In the genomic region with DNA sequence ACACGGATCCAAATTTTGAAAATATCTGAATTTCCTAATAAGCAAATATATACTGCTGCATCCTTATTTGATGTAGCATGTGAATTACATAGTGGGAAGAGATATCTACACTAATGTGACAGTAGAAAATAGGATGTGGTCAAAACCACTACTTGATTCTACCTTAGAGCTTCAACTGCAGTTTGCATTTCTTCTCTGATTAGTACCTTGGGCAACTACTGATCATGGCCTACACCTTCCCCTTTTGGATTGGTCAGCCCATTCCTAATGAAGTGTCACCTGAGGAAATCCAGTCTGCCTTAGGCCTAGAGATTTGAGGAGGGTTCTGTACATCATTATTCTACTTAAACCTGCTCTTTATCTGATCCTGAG, we compare ENCODE assay signal across 1 cellular context.
TF ChIP-seq lines count a peak whose summit lies in the region.

No MANE protein-coding gene starts in this region.

TF ChIP-seq in GM23338, 12 proteins besides CTCF, POLR2A, EP300 and RAD21:
- TF ChIP-seq, protein P1, sequence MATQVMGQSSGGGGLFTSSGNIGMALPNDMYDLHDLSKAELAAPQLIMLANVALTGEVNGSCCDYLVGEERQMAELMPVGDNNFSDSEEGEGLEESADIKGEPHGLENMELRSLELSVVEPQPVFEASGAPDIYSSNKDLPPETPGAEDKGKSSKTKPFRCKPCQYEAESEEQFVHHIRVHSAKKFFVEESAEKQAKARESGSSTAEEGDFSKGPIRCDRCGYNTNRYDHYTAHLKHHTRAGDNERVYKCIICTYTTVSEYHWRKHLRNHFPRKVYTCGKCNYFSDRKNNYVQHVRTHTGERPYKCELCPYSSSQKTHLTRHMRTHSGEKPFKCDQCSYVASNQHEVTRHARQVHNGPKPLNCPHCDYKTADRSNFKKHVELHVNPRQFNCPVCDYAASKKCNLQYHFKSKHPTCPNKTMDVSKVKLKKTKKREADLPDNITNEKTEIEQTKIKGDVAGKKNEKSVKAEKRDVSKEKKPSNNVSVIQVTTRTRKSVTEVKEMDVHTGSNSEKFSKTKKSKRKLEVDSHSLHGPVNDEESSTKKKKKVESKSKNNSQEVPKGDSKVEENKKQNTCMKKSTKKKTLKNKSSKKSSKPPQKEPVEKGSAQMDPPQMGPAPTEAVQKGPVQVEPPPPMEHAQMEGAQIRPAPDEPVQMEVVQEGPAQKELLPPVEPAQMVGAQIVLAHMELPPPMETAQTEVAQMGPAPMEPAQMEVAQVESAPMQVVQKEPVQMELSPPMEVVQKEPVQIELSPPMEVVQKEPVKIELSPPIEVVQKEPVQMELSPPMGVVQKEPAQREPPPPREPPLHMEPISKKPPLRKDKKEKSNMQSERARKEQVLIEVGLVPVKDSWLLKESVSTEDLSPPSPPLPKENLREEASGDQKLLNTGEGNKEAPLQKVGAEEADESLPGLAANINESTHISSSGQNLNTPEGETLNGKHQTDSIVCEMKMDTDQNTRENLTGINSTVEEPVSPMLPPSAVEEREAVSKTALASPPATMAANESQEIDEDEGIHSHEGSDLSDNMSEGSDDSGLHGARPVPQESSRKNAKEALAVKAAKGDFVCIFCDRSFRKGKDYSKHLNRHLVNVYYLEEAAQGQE (IDR thresholded peaks at IDR 0.05; ENCODE audit: unreplicated experiment): no peak
- TF ChIP-seq CREB1 (CRISPR knock-in tag; IDR thresholded peaks at IDR 0.05; ENCODE audit: low read depth) (no peak), ZNF114 (CRISPR knock-in tag; IDR thresholded peaks at IDR 0.05) (no peak), NANOG (IDR thresholded peaks at IDR 0.05; ENCODE audit: borderline replicate concordance) (no peak), POLR2AphosphoS5 (IDR thresholded peaks at IDR 0.05; ENCODE audit: low read depth) (no peak), EZH2phosphoT487 (IDR thresholded peaks at IDR 0.05; ENCODE audit: unreplicated experiment) (no peak), STAT1 (IDR thresholded peaks at IDR 0.05; ENCODE audit: unreplicated experiment) (no peak)
- TF ChIP-seq, protein P2, sequence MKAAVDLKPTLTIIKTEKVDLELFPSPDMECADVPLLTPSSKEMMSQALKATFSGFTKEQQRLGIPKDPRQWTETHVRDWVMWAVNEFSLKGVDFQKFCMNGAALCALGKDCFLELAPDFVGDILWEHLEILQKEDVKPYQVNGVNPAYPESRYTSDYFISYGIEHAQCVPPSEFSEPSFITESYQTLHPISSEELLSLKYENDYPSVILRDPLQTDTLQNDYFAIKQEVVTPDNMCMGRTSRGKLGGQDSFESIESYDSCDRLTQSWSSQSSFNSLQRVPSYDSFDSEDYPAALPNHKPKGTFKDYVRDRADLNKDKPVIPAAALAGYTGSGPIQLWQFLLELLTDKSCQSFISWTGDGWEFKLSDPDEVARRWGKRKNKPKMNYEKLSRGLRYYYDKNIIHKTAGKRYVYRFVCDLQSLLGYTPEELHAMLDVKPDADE (IDR thresholded peaks at IDR 0.05): no peak
